ENCODE assay signal across 1 cellular context in the genomic region with DNA sequence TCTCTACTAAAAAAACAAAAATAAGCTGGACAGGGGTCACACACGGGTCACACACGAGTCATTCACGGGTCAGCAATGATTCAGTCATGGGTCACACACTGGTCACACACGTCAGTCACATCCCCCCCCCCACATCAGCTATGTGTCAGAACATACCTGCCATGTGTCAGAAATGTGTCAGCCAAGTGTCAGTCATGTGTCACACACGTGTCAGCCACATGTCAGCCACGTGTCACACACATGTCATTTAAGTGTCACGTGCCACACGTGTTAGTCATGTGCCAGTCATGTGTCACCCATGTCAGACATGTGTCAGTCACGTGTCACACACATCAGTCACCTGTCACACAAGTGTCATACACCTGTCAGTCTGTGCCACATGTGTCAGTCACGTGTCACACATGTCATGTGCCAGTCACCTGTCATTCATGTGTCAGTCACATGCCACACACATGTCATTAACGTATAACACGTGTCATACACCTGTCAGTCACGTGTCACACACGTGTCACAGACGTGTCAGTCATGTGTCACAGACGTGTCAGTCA.
A peak's percentile ranks its signal among the peaks of the same experiment; 100 is the strongest.
TF ChIP-seq lines count a peak whose summit lies in the region.

No MANE protein-coding gene starts in this region.

TF ChIP-seq in K562, 482 proteins besides CTCF, POLR2A, EP300 and RAD21 (continued from another document and continues in another):
- TF ChIP-seq, protein P1, sequence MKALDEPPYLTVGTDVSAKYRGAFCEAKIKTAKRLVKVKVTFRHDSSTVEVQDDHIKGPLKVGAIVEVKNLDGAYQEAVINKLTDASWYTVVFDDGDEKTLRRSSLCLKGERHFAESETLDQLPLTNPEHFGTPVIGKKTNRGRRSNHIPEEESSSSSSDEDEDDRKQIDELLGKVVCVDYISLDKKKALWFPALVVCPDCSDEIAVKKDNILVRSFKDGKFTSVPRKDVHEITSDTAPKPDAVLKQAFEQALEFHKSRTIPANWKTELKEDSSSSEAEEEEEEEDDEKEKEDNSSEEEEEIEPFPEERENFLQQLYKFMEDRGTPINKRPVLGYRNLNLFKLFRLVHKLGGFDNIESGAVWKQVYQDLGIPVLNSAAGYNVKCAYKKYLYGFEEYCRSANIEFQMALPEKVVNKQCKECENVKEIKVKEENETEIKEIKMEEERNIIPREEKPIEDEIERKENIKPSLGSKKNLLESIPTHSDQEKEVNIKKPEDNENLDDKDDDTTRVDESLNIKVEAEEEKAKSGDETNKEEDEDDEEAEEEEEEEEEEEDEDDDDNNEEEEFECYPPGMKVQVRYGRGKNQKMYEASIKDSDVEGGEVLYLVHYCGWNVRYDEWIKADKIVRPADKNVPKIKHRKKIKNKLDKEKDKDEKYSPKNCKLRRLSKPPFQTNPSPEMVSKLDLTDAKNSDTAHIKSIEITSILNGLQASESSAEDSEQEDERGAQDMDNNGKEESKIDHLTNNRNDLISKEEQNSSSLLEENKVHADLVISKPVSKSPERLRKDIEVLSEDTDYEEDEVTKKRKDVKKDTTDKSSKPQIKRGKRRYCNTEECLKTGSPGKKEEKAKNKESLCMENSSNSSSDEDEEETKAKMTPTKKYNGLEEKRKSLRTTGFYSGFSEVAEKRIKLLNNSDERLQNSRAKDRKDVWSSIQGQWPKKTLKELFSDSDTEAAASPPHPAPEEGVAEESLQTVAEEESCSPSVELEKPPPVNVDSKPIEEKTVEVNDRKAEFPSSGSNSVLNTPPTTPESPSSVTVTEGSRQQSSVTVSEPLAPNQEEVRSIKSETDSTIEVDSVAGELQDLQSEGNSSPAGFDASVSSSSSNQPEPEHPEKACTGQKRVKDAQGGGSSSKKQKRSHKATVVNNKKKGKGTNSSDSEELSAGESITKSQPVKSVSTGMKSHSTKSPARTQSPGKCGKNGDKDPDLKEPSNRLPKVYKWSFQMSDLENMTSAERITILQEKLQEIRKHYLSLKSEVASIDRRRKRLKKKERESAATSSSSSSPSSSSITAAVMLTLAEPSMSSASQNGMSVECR (CRISPR knock-in tag; IDR thresholded peaks at IDR 0.05) = peak; percentile 76; the same call in 1 of the 2 replicates
- TF ChIP-seq ZSCAN32 (CRISPR knock-in tag; IDR thresholded peaks at IDR 0.05) (no peak), KLF1 (tag; IDR thresholded peaks at IDR 0.05) (no peak), IRF2 (CRISPR knock-in tag; IDR thresholded peaks at IDR 0.05) (peak; percentile 97), LCOR (CRISPR knock-in tag; IDR thresholded peaks at IDR 0.05) (no peak), STAT5B (CRISPR knock-in tag; IDR thresholded peaks at IDR 0.05) (no peak), CBX5 (IDR thresholded peaks at IDR 0.05; ENCODE audit: borderline replicate concordance, low read depth) (no peak), SMAD4 (CRISPR knock-in tag; conservative IDR thresholded peaks at IDR 0.05) (no peak), GATA2 (CRISPR knock-in tag; IDR thresholded peaks at IDR 0.05) (no peak), NR2C2 (CRISPR knock-in tag; IDR thresholded peaks at IDR 0.05) (peak; percentile 82; the same call in 1 of the 2 replicates), NR2C2 (tag; IDR thresholded peaks at IDR 0.05) (no peak), ERF (CRISPR knock-in tag; IDR thresholded peaks at IDR 0.05) (no peak), ZNF124 (CRISPR knock-in tag; IDR thresholded peaks at IDR 0.05) (peak; percentile 80; the same call in 1 of the 2 replicates), TCF7L2 (IDR thresholded peaks at IDR 0.05; ENCODE audit: low read depth, low read length) (no peak), ZNF165 (CRISPR knock-in tag; IDR thresholded peaks at IDR 0.05; ENCODE audit: borderline replicate concordance) (no peak), TEAD2 (tag; IDR thresholded peaks at IDR 0.05) (no peak), ESRRB (CRISPR knock-in tag; IDR thresholded peaks at IDR 0.05; ENCODE audit: borderline replicate concordance) (no peak), BRF1 (IDR thresholded peaks at IDR 0.05; ENCODE audit: borderline replicate concordance, extremely low read depth, insufficient read length) (no peak), FOXP1 (CRISPR knock-in tag; IDR thresholded peaks at IDR 0.05) (peak; percentile 98), NFRKB (IDR thresholded peaks at IDR 0.05; ENCODE audit: low read depth) (no peak), SMARCC2 (IDR thresholded peaks at IDR 0.05; ENCODE audit: low read depth) (no peak), POLR3A (IDR thresholded peaks at IDR 0.05; ENCODE audit: borderline replicate concordance, extremely low read depth, insufficient read depth, insufficient read length) (no peak), TRIM24 (IDR thresholded peaks at IDR 0.05) (peak; percentile 92), HSF4 (CRISPR knock-in tag; IDR thresholded peaks at IDR 0.05; ENCODE audit: borderline replicate concordance) (no peak), HLTF (IDR thresholded peaks at IDR 0.05) (no peak), PML (IDR thresholded peaks at IDR 0.05; ENCODE audit: low read length) (no peak), HDAC2 (IDR thresholded peaks at IDR 0.05) (no peak), ZNF121 (CRISPR knock-in tag; conservative IDR thresholded peaks at IDR 0.05) (peak; percentile 34; the same call in 1 of the 2 replicates), ZNF3 (CRISPR knock-in tag; IDR thresholded peaks at IDR 0.05) (no peak), DPF2 (IDR thresholded peaks at IDR 0.05) (no peak), ZNF583 (CRISPR knock-in tag; IDR thresholded peaks at IDR 0.05) (no peak), CCAR2 (IDR thresholded peaks at IDR 0.05; ENCODE audit: low read depth, low read length) (no peak), NEUROD1 (IDR thresholded peaks at IDR 0.05; ENCODE audit: borderline replicate concordance, low read depth, low read length, partially characterized antibody) (no peak), ZNF507 (tag; conservative IDR thresholded peaks at IDR 0.05) (no peak), ZNF41 (CRISPR knock-in tag; conservative IDR thresholded peaks at IDR 0.05) (no peak), BRCA1 (IDR thresholded peaks at IDR 0.05) (no peak), BRCA1 (CRISPR knock-in tag; IDR thresholded peaks at IDR 0.05) (0 out of 2 replicates have a peak, but pooled peaks have one; percentile 62), POLR2AphosphoS5 (IDR thresholded peaks at IDR 0.05; ENCODE audit: control insufficient read depth, insufficient read depth, low read depth, low read length) (no peak), MBD2 (IDR thresholded peaks at IDR 0.05; ENCODE audit: borderline replicate concordance, low read depth) (no peak), SMC3 (conservative IDR thresholded peaks at IDR 0.05; ENCODE audit: insufficient read depth, low read depth, low read length) (no peak), POLR2AphosphoS2 (IDR thresholded peaks at IDR 0.05; ENCODE audit: low read length) (no peak), RFX5 (IDR thresholded peaks at IDR 0.05; ENCODE audit: low read depth, low read length) (no peak), MYBL2 (IDR thresholded peaks at IDR 0.05; ENCODE audit: low read depth) (no peak), MYBL2 (CRISPR knock-in tag; IDR thresholded peaks at IDR 0.05; ENCODE audit: borderline replicate concordance) (peak; percentile 76), CBX3 (IDR thresholded peaks at IDR 0.05; ENCODE audit: borderline replicate concordance in 1 of 2, low read length in 2 of 2) (peak in 1 of 2 experiments; percentile 71; a peak in 1 of 3 replicates)
- TF ChIP-seq, protein P2, sequence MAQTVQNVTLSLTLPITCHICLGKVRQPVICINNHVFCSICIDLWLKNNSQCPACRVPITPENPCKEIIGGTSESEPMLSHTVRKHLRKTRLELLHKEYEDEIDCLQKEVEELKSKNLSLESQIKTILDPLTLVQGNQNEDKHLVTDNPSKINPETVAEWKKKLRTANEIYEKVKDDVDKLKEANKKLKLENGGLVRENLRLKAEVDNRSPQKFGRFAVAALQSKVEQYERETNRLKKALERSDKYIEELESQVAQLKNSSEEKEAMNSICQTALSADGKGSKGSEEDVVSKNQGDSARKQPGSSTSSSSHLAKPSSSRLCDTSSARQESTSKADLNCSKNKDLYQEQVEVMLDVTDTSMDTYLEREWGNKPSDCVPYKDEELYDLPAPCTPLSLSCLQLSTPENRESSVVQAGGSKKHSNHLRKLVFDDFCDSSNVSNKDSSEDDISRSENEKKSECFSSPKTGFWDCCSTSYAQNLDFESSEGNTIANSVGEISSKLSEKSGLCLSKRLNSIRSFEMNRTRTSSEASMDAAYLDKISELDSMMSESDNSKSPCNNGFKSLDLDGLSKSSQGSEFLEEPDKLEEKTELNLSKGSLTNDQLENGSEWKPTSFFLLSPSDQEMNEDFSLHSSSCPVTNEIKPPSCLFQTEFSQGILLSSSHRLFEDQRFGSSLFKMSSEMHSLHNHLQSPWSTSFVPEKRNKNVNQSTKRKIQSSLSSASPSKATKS (CRISPR knock-in tag; IDR thresholded peaks at IDR 0.05) = no peak
- TF ChIP-seq, protein P3, sequence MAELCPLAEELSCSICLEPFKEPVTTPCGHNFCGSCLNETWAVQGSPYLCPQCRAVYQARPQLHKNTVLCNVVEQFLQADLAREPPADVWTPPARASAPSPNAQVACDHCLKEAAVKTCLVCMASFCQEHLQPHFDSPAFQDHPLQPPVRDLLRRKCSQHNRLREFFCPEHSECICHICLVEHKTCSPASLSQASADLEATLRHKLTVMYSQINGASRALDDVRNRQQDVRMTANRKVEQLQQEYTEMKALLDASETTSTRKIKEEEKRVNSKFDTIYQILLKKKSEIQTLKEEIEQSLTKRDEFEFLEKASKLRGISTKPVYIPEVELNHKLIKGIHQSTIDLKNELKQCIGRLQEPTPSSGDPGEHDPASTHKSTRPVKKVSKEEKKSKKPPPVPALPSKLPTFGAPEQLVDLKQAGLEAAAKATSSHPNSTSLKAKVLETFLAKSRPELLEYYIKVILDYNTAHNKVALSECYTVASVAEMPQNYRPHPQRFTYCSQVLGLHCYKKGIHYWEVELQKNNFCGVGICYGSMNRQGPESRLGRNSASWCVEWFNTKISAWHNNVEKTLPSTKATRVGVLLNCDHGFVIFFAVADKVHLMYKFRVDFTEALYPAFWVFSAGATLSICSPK (IDR thresholded peaks at IDR 0.05; ENCODE audit: borderline replicate concordance) = no peak
- TF ChIP-seq, protein P4, sequence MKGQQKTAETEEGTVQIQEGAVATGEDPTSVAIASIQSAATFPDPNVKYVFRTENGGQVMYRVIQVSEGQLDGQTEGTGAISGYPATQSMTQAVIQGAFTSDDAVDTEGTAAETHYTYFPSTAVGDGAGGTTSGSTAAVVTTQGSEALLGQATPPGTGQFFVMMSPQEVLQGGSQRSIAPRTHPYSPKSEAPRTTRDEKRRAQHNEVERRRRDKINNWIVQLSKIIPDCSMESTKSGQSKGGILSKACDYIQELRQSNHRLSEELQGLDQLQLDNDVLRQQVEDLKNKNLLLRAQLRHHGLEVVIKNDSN (CRISPR knock-in tag; IDR thresholded peaks at IDR 0.05) = peak; percentile 97
- TF ChIP-seq, protein P5, sequence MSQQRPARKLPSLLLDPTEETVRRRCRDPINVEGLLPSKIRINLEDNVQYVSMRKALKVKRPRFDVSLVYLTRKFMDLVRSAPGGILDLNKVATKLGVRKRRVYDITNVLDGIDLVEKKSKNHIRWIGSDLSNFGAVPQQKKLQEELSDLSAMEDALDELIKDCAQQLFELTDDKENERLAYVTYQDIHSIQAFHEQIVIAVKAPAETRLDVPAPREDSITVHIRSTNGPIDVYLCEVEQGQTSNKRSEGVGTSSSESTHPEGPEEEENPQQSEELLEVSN (IDR thresholded peaks at IDR 0.05; ENCODE audit: borderline replicate concordance in 1 of 2, extremely low read depth in 1 of 2, insufficient read depth in 1 of 2, insufficient read length in 1 of 2, low read depth in 1 of 2, low read length in 1 of 2, poor library complexity in 1 of 2, severe bottlenecking in 1 of 2) = peak; percentile 37 to 49
- TF ChIP-seq, protein P6, sequence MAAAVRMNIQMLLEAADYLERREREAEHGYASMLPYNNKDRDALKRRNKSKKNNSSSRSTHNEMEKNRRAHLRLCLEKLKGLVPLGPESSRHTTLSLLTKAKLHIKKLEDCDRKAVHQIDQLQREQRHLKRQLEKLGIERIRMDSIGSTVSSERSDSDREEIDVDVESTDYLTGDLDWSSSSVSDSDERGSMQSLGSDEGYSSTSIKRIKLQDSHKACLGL (CRISPR knock-in tag; IDR thresholded peaks at IDR 0.05; ENCODE audit: borderline replicate concordance, poor library complexity, severe bottlenecking) = no peak
- TF ChIP-seq, protein P7, sequence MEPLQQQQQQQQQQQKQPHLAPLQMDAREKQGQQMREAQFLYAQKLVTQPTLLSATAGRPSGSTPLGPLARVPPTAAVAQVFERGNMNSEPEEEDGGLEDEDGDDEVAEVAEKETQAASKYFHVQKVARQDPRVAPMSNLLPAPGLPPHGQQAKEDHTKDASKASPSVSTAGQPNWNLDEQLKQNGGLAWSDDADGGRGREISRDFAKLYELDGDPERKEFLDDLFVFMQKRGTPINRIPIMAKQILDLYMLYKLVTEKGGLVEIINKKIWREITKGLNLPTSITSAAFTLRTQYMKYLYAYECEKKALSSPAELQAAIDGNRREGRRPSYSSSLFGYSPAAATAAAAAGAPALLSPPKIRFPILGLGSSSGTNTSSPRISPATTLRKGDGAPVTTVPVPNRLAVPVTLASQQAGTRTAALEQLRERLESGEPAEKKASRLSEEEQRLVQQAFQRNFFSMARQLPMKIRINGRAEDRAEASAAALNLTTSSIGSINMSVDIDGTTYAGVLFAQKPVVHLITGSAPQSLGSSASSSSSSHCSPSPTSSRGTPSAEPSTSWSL (CRISPR knock-in tag; IDR thresholded peaks at IDR 0.05; ENCODE audit: borderline replicate concordance) = no peak
- TF ChIP-seq, protein P8, sequence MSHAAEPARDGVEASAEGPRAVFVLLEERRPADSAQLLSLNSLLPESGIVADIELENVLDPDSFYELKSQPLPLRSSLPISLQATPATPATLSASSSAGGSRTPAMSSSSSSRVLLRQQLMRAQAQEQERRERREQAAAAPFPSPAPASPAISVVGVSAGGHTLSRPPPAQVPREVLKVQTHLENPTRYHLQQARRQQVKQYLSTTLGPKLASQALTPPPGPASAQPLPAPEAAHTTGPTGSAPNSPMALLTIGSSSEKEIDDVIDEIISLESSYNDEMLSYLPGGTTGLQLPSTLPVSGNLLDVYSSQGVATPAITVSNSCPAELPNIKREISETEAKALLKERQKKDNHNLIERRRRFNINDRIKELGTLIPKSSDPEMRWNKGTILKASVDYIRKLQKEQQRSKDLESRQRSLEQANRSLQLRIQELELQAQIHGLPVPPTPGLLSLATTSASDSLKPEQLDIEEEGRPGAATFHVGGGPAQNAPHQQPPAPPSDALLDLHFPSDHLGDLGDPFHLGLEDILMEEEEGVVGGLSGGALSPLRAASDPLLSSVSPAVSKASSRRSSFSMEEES (CRISPR knock-in tag; IDR thresholded peaks at IDR 0.05) = peak; percentile 91
- TF ChIP-seq, protein P9, sequence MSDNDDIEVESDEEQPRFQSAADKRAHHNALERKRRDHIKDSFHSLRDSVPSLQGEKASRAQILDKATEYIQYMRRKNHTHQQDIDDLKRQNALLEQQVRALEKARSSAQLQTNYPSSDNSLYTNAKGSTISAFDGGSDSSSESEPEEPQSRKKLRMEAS (CRISPR knock-in tag; IDR thresholded peaks at IDR 0.05) = peak; percentile 100
- TF ChIP-seq, protein P10, sequence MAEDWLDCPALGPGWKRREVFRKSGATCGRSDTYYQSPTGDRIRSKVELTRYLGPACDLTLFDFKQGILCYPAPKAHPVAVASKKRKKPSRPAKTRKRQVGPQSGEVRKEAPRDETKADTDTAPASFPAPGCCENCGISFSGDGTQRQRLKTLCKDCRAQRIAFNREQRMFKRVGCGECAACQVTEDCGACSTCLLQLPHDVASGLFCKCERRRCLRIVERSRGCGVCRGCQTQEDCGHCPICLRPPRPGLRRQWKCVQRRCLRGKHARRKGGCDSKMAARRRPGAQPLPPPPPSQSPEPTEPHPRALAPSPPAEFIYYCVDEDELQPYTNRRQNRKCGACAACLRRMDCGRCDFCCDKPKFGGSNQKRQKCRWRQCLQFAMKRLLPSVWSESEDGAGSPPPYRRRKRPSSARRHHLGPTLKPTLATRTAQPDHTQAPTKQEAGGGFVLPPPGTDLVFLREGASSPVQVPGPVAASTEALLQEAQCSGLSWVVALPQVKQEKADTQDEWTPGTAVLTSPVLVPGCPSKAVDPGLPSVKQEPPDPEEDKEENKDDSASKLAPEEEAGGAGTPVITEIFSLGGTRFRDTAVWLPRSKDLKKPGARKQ (CRISPR knock-in tag; IDR thresholded peaks at IDR 0.05) = no peak
